8 cellular contexts compared by ENCODE assay signal in genomic region chr12:6946920-6947374, GRCh38. TPM values are rescaled to one million over a fixed set of nuclear protein-coding genes. Genes with fewer than 3 reads are reported as not detected.
DNase-seq lines count a peak whose midpoint lies in the region; ATAC-seq and TF ChIP-seq lines count a peak whose summit lies in the region.

No MANE protein-coding gene starts in this region.

- H3K9me3 Mint-ChIP-seq in CD4-positive, alpha-beta T cell: no peaks in the 10 kb centered on the region
- H3K9me3 Mint-ChIP-seq in naive thymus-derived CD8-positive, alpha-beta T cell: no peaks in the 10 kb centered on the region

- peaks cover 2% of the 10 kb centered on the region; the same call in 1 of the 2 replicates for H3K36me3 ChIP-seq in Karpas-422 (ENCODE audit: insufficient read depth, low read length)

- peaks cover 29% of the 10 kb centered on the region for H3K36me3 Mint-ChIP-seq in CD4-positive, alpha-beta T cell (ENCODE audit: low read depth)
- H3K36me3 Mint-ChIP-seq in naive thymus-derived CD8-positive, alpha-beta T cell: peaks cover 0 to 2% (median 2%) of the 10 kb centered on the region in 3 donors

- H3K4me1 Mint-ChIP-seq in CD4-positive, alpha-beta T cell (ENCODE audit: low read depth): peaks cover 90% of the 10 kb centered on the region
- H3K4me1 Mint-ChIP-seq in naive thymus-derived CD8-positive, alpha-beta T cell: peaks cover 41 to 90% (median 80%) of the 10 kb centered on the region in 4 donors

- H3K27me3 Mint-ChIP-seq in CD4-positive, alpha-beta T cell: no peaks in the 10 kb centered on the region
- H3K27me3 Mint-ChIP-seq in naive thymus-derived CD8-positive, alpha-beta T cell: no peaks in the 10 kb centered on the region

- no peak for TF ChIP-seq CTCF in CD4-positive, alpha-beta T cell (IDR thresholded peaks at IDR 0.05)
- TF ChIP-seq CTCF in coronary artery (IDR thresholded peaks at IDR 0.05): no peak

- intact Hi-C loops in CD4-positive, alpha-beta T cell (cut with DNase I, micrococcal nuclease): no loop called here

- H3K9ac ChIP-seq in Karpas-422 (ENCODE audit: low read length): peak overlapping the region; percentile 92

- H3K9me3 ChIP-seq in CD4-positive, alpha-beta T cell (ENCODE audit: control insufficient read depth, low read length): no peaks in the 10 kb centered on the region
- no peaks in the 10 kb centered on the region for H3K9me3 ChIP-seq in Karpas-422 (ENCODE audit: low read length)

- no peaks in the 10 kb centered on the region for H4K20me1 ChIP-seq in Karpas-422 (ENCODE audit: insufficient read depth, low read depth, low read length)

- peak overlapping the region; percentile 96 for H3K27ac ChIP-seq in CD4-positive, alpha-beta T cell (ENCODE audit: low read depth, low read length)
- peak overlapping the region; percentile 93 for H3K27ac ChIP-seq in Karpas-422 (ENCODE audit: low read length)
- peak overlapping the region in 1 of 2 donors; percentile 94 for H3K27ac ChIP-seq in coronary artery

- H3K4me3 ChIP-seq in Karpas-422 (ENCODE audit: low read length) (peak overlapping the region; percentile 92; the same call in 1 of the 2 replicates), coronary artery (peak overlapping the region; percentile 45)

- no peak for DNase-seq in CD4-positive, alpha-beta T cell
- DNase-seq in Karpas-422 (no peak), coronary artery (ENCODE audit: low spot score) (no peak), NCI-H2227 treated with DMSO at 0.1 percent for 48 hours (lab: John Stamatoyannopoulos, UW) (no peak), CD1c-positive myeloid dendritic cell (ENCODE audit: extremely low spot score) (no peak), GF-D8 (lab: John Stamatoyannopoulos, UW) (no peak)
- no peak for DNase-seq in naive thymus-derived CD8-positive, alpha-beta T cell

- peaks cover 62% of the 10 kb centered on the region for H3K4me1 ChIP-seq in Karpas-422 (ENCODE audit: low read length)

- H2AFZ ChIP-seq in Karpas-422 (ENCODE audit: low read length): no peak overlapping the region

- peak overlapping the region; percentile 97 for H3K4me3 Mint-ChIP-seq in CD4-positive, alpha-beta T cell
- H3K4me3 Mint-ChIP-seq in naive thymus-derived CD8-positive, alpha-beta T cell: peak overlapping the region; percentile 93 to 99 (median 98)

- CTCF ChIA-PET in CD4-positive, alpha-beta T cell (lab: Charles Lee): interaction anchor here (1.0 to 10.8 kb wide), 6 partner anchors 9 to 78 kb away, joined by 3 to 324 read pairs (median 9); partner anchors contain the start of genes LPCAT3 and SPSB2

- POLR2A ChIA-PET in CD4-positive, alpha-beta T cell (lab: Charles Lee): interaction anchor here (0.5 to 11.6 kb wide), 6 partner anchors 9 to 154 kb away, joined by 3 to 963 read pairs (median 16); partner anchors contain the start of genes EMG1, LPCAT3, PHB2 and PTPN6
- POLR2A ChIA-PET in naive thymus-derived CD8-positive, alpha-beta T cell (lab: Charles Lee): interaction anchor here (0.5 to 18.4 kb wide), 12 partner anchors 10 to 412 kb away, joined by 3 to 1315 read pairs (median 4); partner anchors contain the start of genes EMG1, ENO2, LPCAT3 and PHB2

- H3K27ac Mint-ChIP-seq in CD4-positive, alpha-beta T cell: peak overlapping the region; percentile 97
- peak overlapping the region; percentile 98 to 100 (median 98) for H3K27ac Mint-ChIP-seq in naive thymus-derived CD8-positive, alpha-beta T cell

- no peaks in the 10 kb centered on the region for H3K9me2 ChIP-seq in Karpas-422 (replicated peaks; ENCODE audit: insufficient read depth, low read length)

- H3K27me3 ChIP-seq in CD4-positive, alpha-beta T cell (ENCODE audit: control insufficient read depth, insufficient read depth, low read length): no peaks in the 10 kb centered on the region
- H3K27me3 ChIP-seq in Karpas-422 (ENCODE audit: low read length): no peaks in the 10 kb centered on the region

- H3K79me2 ChIP-seq in Karpas-422 (ENCODE audit: low read length): peaks cover 8% of the 10 kb centered on the region

- no peak for ATAC-seq in CD4-positive, alpha-beta T cell (ENCODE audit: poor library complexity)
- ATAC-seq in naive thymus-derived CD8-positive, alpha-beta T cell: no peak
- no peak for ATAC-seq in GM19397 (IDR thresholded peaks at IDR 0.05; ENCODE audit: unreplicated experiment)

- peak overlapping the region; percentile 90 for H3K4me2 ChIP-seq in Karpas-422 (ENCODE audit: low read depth, low read length, poor library complexity, severe bottlenecking)

RNA-seq across cellular contexts. Expression of gene C12orf57, which starts 3.1 kb away (rescaled TPM):
- 100 to 1,000 TPM; 305 to 311 TPM for total RNA-seq in CD4-positive, alpha-beta T cell
- 264 and 402 TPM in 2 replicates for total RNA-seq in Karpas-422 (2014; rRNA removed; shearing (Covaris generic); ENCODE audit: low replicate concordance)
- total RNA-seq in naive thymus-derived CD8-positive, alpha-beta T cell: 100 to 1,000 TPM; 518 to 519 TPM
- polyA plus RNA-seq in naive thymus-derived CD8-positive, alpha-beta T cell: 100 to 1,000 TPM; 329 to 399 (median 366) TPM

RNA-seq across cellular contexts. Expression of gene RNU7-1, which starts 3.3 kb away (rescaled TPM):
- not detected for total RNA-seq in CD4-positive, alpha-beta T cell
- not detected in 2 replicates for total RNA-seq in Karpas-422 (2014; rRNA removed; shearing (Covaris generic); ENCODE audit: low replicate concordance)
- not detected for total RNA-seq in naive thymus-derived CD8-positive, alpha-beta T cell
- not detected for polyA plus RNA-seq in naive thymus-derived CD8-positive, alpha-beta T cell

RNA-seq across cellular contexts. Expression of gene PTPN6, which starts 4.2 kb away (rescaled TPM):
- 10 to 100 TPM; 79.0 to 83.5 TPM for total RNA-seq in CD4-positive, alpha-beta T cell
- total RNA-seq in Karpas-422 (2014; rRNA removed; shearing (Covaris generic); ENCODE audit: low replicate concordance): 411 and 673 TPM in 2 replicates
- total RNA-seq in naive thymus-derived CD8-positive, alpha-beta T cell: 100 to 1,000 TPM; 235 to 247 TPM
- 100 to 1,000 TPM; 182 to 425 (median 260) TPM for polyA plus RNA-seq in naive thymus-derived CD8-positive, alpha-beta T cell

RNA-seq across cellular contexts. Expression of gene ATN1, which starts 19.2 kb away (rescaled TPM):
- total RNA-seq in CD4-positive, alpha-beta T cell: 10 to 100 TPM; 28.7 to 29.6 TPM
- 8.8 and 11.7 TPM in 2 replicates for total RNA-seq in Karpas-422 (2014; rRNA removed; shearing (Covaris generic); ENCODE audit: low replicate concordance)
- 10 to 100 TPM; 25.7 to 30.3 TPM for total RNA-seq in naive thymus-derived CD8-positive, alpha-beta T cell
- 1 to 10 TPM in 2 of 3 donors, under 1 TPM in 1; 0.35 to 1.4 (median 1.1) TPM for polyA plus RNA-seq in naive thymus-derived CD8-positive, alpha-beta T cell

RNA-seq across cellular contexts. Expression of gene PHB2, which starts 23.5 kb away (rescaled TPM):
- total RNA-seq in CD4-positive, alpha-beta T cell: 100 to 1,000 TPM; 138 to 147 TPM
- total RNA-seq in Karpas-422 (2014; rRNA removed; shearing (Covaris generic); ENCODE audit: low replicate concordance): 353 and 644 TPM in 2 replicates
- 100 to 1,000 TPM; 159 to 173 TPM for total RNA-seq in naive thymus-derived CD8-positive, alpha-beta T cell
- 100 to 1,000 TPM in 2 of 3 donors, 10 to 100 TPM in 1; 97.0 to 115 (median 108) TPM for polyA plus RNA-seq in naive thymus-derived CD8-positive, alpha-beta T cell
